8 cellular contexts compared by ENCODE assay signal in genomic region chr12:8544295-8544694, GRCh38. TPM values are rescaled to one million over a fixed set of nuclear protein-coding genes. Genes with fewer than 3 reads are reported as not detected.
DNase-seq lines count a peak whose midpoint lies in the region; ATAC-seq and TF ChIP-seq lines count a peak whose summit lies in the region.

No MANE protein-coding gene starts in this region.

- peak in 2 of 4 donors; percentile 63 to 65 for ATAC-seq in psoas muscle
- ATAC-seq in aorta (ENCODE audit: low FRiP score): peak; percentile 81

- peaks cover 23% of the 10 kb centered on the region for H3K27me3 Mint-ChIP-seq in activated naive CD4-positive, alpha-beta T cell treated with anti-CD3 and anti-CD28 coated beads for 36 hours (ENCODE audit: low read depth)

- no peaks in the 10 kb centered on the region for H3K9me3 ChIP-seq in BE2C
- H3K9me3 ChIP-seq in SK-N-MC (ENCODE audit: low read depth, low read length): no peaks in the 10 kb centered on the region
- no peaks in the 10 kb centered on the region for H3K9me3 ChIP-seq in psoas muscle
- H3K9me3 ChIP-seq in aorta (ENCODE audit: control insufficient read depth, low read length): no peaks in the 10 kb centered on the region

- no peaks in the 10 kb centered on the region for H3K9me3 Mint-ChIP-seq in activated naive CD4-positive, alpha-beta T cell treated with anti-CD3 and anti-CD28 coated beads for 36 hours

- 0 to 2% (median 0%) methylated on average over 3 of the region's 3 CpGs for WGBS in psoas muscle, 3 donors
- 0 to 1% methylated on average over 3 of the region's 3 CpGs for WGBS in aorta, 2 donors

- H3K36me3 Mint-ChIP-seq in activated naive CD4-positive, alpha-beta T cell treated with anti-CD3 and anti-CD28 coated beads for 36 hours (ENCODE audit: low read depth): no peaks in the 10 kb centered on the region

- no peaks in the 10 kb centered on the region for H3K4me1 ChIP-seq in BE2C
- no peaks in the 10 kb centered on the region for H3K4me1 ChIP-seq in psoas muscle
- no peaks in the 10 kb centered on the region for H3K4me1 ChIP-seq in aorta (ENCODE audit: control insufficient read depth in 1 of 2, insufficient read depth in 2 of 2, low read length in 2 of 2)

- H3K36me3 ChIP-seq in BE2C: no peaks in the 10 kb centered on the region
- no peaks in the 10 kb centered on the region for H3K36me3 ChIP-seq in SK-N-MC (ENCODE audit: insufficient read depth, low read length)
- no peaks in the 10 kb centered on the region for H3K36me3 ChIP-seq in psoas muscle (ENCODE audit: insufficient read depth in 1 of 2, low read depth in 1 of 2)
- no peaks in the 10 kb centered on the region for H3K36me3 ChIP-seq in aorta (ENCODE audit: control insufficient read depth in 1 of 2, insufficient read depth in 2 of 2, low read length in 1 of 2)

- DNase-seq in BE2C (peak; percentile 51), GM19240 (ENCODE audit: insufficient read length, low spot score) (peak; percentile 55), SK-N-MC (ENCODE audit: low read depth, low spot score) (peak; percentile 58), glomerular visceral epithelial cell (ENCODE audit: extremely low spot score) (peak; percentile 74), psoas muscle (peak in 1 of 2 donors; percentile 52), aorta (peak; percentile 71 to 79)
- DNase-seq in activated naive CD4-positive, alpha-beta T cell treated with anti-CD3 and anti-CD28 coated beads for 36 hours: peak; percentile 90

- H3K4me3 ChIP-seq in BE2C (ENCODE audit: low read depth, low read length) (no peak overlapping the region), SK-N-MC (peak overlapping the region; percentile 50), psoas muscle (no peak overlapping the region), aorta (ENCODE audit: low read length in 2 of 2) (no peak overlapping the region)

- H3K27me3 ChIP-seq in BE2C: peaks cover 5% of the 10 kb centered on the region; the same call in 1 of the 2 replicates
- H3K27me3 ChIP-seq in psoas muscle (ENCODE audit: insufficient read depth in 3 of 3, low read length in 2 of 3): no peaks in the 10 kb centered on the region
- no peaks in the 10 kb centered on the region for H3K27me3 ChIP-seq in aorta (ENCODE audit: control insufficient read depth in 1 of 2, insufficient read depth in 2 of 2, low read length in 1 of 2)

- intact Hi-C loops in activated naive CD4-positive, alpha-beta T cell treated with anti-CD3 and anti-CD28 coated beads for 36 hours (cut with micrococcal nuclease): loop anchor here (1.0 to 5.0 kb wide), 8 partner anchors 12 to 505 kb away; no protein-coding TSS in a partner anchor
- intact Hi-C loops in psoas muscle (cut with DNase I): loop anchor here (10.0 kb wide), 1 partner anchor 501 kb away; no protein-coding TSS in a partner anchor
- intact Hi-C loops in aorta (cut with DNase I): loop anchor here (1.0 to 10.0 kb wide), 4 partner anchors 65 to 501 kb away; no protein-coding TSS in a partner anchor

- peaks cover 12% of the 10 kb centered on the region for H3K4me1 Mint-ChIP-seq in activated naive CD4-positive, alpha-beta T cell treated with anti-CD3 and anti-CD28 coated beads for 36 hours (ENCODE audit: low read depth)

- CTCF ChIA-PET in activated naive CD4-positive, alpha-beta T cell treated with anti-CD3 and anti-CD28 coated beads for 36 hours (lab: Charles Lee): interaction anchor here (0.6 to 3.0 kb wide), 48 partner anchors 8 to 818 kb away, joined by 3 to 27 read pairs (median 4); partner anchors contain the start of gene AICDA

- no peak overlapping the region for H3K27ac Mint-ChIP-seq in activated naive CD4-positive, alpha-beta T cell treated with anti-CD3 and anti-CD28 coated beads for 36 hours

- H3K4me3 Mint-ChIP-seq in activated naive CD4-positive, alpha-beta T cell treated with anti-CD3 and anti-CD28 coated beads for 36 hours: no peak overlapping the region

- H3K9ac ChIP-seq in SK-N-MC (ENCODE audit: insufficient read length): peak overlapping the region; percentile 21

- no peak overlapping the region for H3K27ac ChIP-seq in SK-N-MC
- no peak overlapping the region for H3K27ac ChIP-seq in psoas muscle
- H3K27ac ChIP-seq in aorta (ENCODE audit: low read depth in 1 of 2, low read length in 2 of 2): no peak overlapping the region

- TF ChIP-seq CTCF in BE2C (IDR thresholded peaks at IDR 0.05; ENCODE audit: low read depth, low read length) (peak; percentile 87), LNCAP (IDR thresholded peaks at IDR 0.05) (peak; percentile 89), psoas muscle (IDR thresholded peaks at IDR 0.05) (peak; percentile 88)

RNA-seq across cellular contexts. Expression of gene CLEC4E, which starts 3.6 kb away (rescaled TPM):
- not detected for polyA plus RNA-seq in BE2C (2012; ENCODE audit: insufficient read depth, insufficient read length, low read depth)
- not detected for total RNA-seq in activated naive CD4-positive, alpha-beta T cell treated with anti-CD3 and anti-CD28 coated beads for 36 hours
- 1 to 10 TPM in 2 of 4 donors, under 1 TPM in 2; 0.37 to 1.1 (median 0.96) TPM for total RNA-seq in psoas muscle
- under 1 TPM; 0.19 to 0.63 (median 0.34) TPM for polyA plus RNA-seq in psoas muscle
- 1 to 10 TPM; 4.2 to 5.6 TPM for total RNA-seq in aorta
- 1 to 10 TPM in 1 of 2 donors, under 1 TPM in 1; 0.74 to 7.9 TPM for polyA plus RNA-seq in aorta

RNA-seq across cellular contexts. Expression of gene CLEC4D, which starts 31.0 kb away (rescaled TPM):
- polyA plus RNA-seq in BE2C (2012; ENCODE audit: insufficient read depth, insufficient read length, low read depth): not detected
- not detected for total RNA-seq in activated naive CD4-positive, alpha-beta T cell treated with anti-CD3 and anti-CD28 coated beads for 36 hours
- total RNA-seq in psoas muscle (under 1 TPM in 1 of 4 donors, not detected in 3; 0.34 TPM), aorta (1 to 10 TPM; 1.4 to 2.0 TPM)
- polyA plus RNA-seq in psoas muscle (under 1 TPM in 2 of 3 donors, not detected in 1; 0.09 TPM), aorta (under 1 TPM in 1 of 2 donors, not detected in 1; 0.10 TPM)
